8 cellular contexts compared by ENCODE assay signal in genomic region chr11:62752994-62753735, GRCh38. TPM values are rescaled to one million over a fixed set of nuclear protein-coding genes. Genes with fewer than 3 reads are reported as not detected.
DNase-seq lines count a peak whose midpoint lies in the region; ATAC-seq and TF ChIP-seq lines count a peak whose summit lies in the region.

No MANE protein-coding gene starts in this region.

- no peak for TF ChIP-seq CTCF in heart left ventricle (IDR thresholded peaks at IDR 0.05)
- no peak for TF ChIP-seq CTCF in astrocyte of the spinal cord (IDR thresholded peaks at IDR 0.05; ENCODE audit: low read depth, low read length)
- no peak for TF ChIP-seq CTCF in uterus (IDR thresholded peaks at IDR 0.05)

- DNase-seq in heart left ventricle (no peak), cardiac septum (ENCODE audit: low spot score) (no peak), astrocyte of the spinal cord (ENCODE audit: low read depth, low spot score) (no peak), memory B cell (ENCODE audit: low spot score in 2 of 2) (no peak), uterus (no peak), COLO668 (lab: John Stamatoyannopoulos, UW; ENCODE audit: unreplicated experiment) (no peak)
- DNase-seq in stimulated activated naive CD4-positive, alpha-beta T cell (lab: John Stamatoyannopoulos, UW) = no peak

- H3K9me3 Mint-ChIP-seq in memory B cell = no peaks in the 10 kb centered on the region

- no peaks in the 10 kb centered on the region for H3K9me3 ChIP-seq in heart left ventricle
- H3K9me3 ChIP-seq in uterus = no peaks in the 10 kb centered on the region

- peak overlapping the region in 11 of 12 donors; percentile 21 to 86 (median 71) for H3K4me3 ChIP-seq in heart left ventricle
- peak overlapping the region; percentile 78 for H3K4me3 ChIP-seq in astrocyte of the spinal cord (ENCODE audit: low read depth, low read length)
- peak overlapping the region; percentile 69 to 83 for H3K4me3 ChIP-seq in uterus

- H3K27ac ChIP-seq in heart left ventricle (peak overlapping the region; percentile 85 to 97 (median 94)), uterus (peak overlapping the region; percentile 91 to 92)

- H3K27me3 ChIP-seq in heart left ventricle (no peaks in the 10 kb centered on the region), uterus (no peaks in the 10 kb centered on the region)

- no peak for TF ChIP-seq POLR2A in heart left ventricle (IDR thresholded peaks at IDR 0.05)
- no peak for TF ChIP-seq POLR2A in uterus (IDR thresholded peaks at IDR 0.05)

- H3K27me3 Mint-ChIP-seq in memory B cell = no peaks in the 10 kb centered on the region

- intact Hi-C loops in heart left ventricle (cut with DNase I) (loop anchor here in 2 of 10 donors (1.0 kb wide), 2 partner anchors 18 to 25 kb away; partner anchors contain the start of genes TAF6L (in 1 of the 2) and TTC9C (in 1 of the 2)), cardiac septum (cut with DNase I) (loop anchor here (1.0 kb wide), 1 partner anchor 25 kb away; the partner anchor contains the start of gene TTC9C), uterus (cut with DNase I; ENCODE audit: low total_unique reads) (no loop called here)

- peaks cover 0 to 37% (median 23%) of the 10 kb centered on the region in 9 donors for H3K36me3 ChIP-seq in heart left ventricle
- no peaks in the 10 kb centered on the region for H3K36me3 ChIP-seq in uterus

- WGBS in heart left ventricle, 4 donors = 71 to 80% (median 75%) methylated on average over 13 to 15 of the region's 15 CpGs

- H3K4me3 Mint-ChIP-seq in memory B cell = peak overlapping the region; percentile 95

- peaks cover 3 to 43% (median 16%) of the 10 kb centered on the region in 12 donors for H3K4me1 ChIP-seq in heart left ventricle
- H3K4me1 ChIP-seq in uterus = peaks cover 0 to 5% of the 10 kb centered on the region in 2 donors

- H3K4me1 Mint-ChIP-seq in memory B cell = peaks cover 14% of the 10 kb centered on the region

- peak overlapping the region; percentile 90 for H3K27ac Mint-ChIP-seq in memory B cell

- in situ Hi-C loops in astrocyte of the spinal cord (cut with HindIII; ENCODE audit: low sequenced_read_pairs) = no loop called here

- H3K36me3 Mint-ChIP-seq in memory B cell = peaks cover 9% of the 10 kb centered on the region

- ATAC-seq in heart left ventricle (no peak), memory B cell (ENCODE audit: low read depth) (no peak), GM21360 (IDR thresholded peaks at IDR 0.05; ENCODE audit: unreplicated experiment) (no peak)

RNA-seq across cellular contexts. Expression of gene ZBTB3, which starts 0.8 kb away (rescaled TPM):
- total RNA-seq in heart left ventricle (10 to 100 TPM in 4 of 9 donors, 1 to 10 TPM in 5; 6.9 to 16.6 (median 9.9) TPM), cardiac septum (10.9 TPM), uterus (10 to 100 TPM in 3 of 4 donors, under 1 TPM in 1; 0.59 to 28.9 (median 18.3) TPM)
- polyA plus RNA-seq in heart left ventricle = 1 to 10 TPM; 3.5 to 3.7 TPM

RNA-seq across cellular contexts. Expression of gene POLR2G, which starts 8.2 kb away (rescaled TPM):
- 10 to 100 TPM; 32.6 to 61.2 (median 43.8) TPM for total RNA-seq in heart left ventricle
- polyA plus RNA-seq in heart left ventricle = 100 to 1,000 TPM in 1 of 2 donors, 10 to 100 TPM in 1; 43.6 to 106 TPM
- total RNA-seq in cardiac septum = 45.3 TPM
- total RNA-seq in uterus = 10 to 100 TPM; 55.0 to 97.6 (median 76.0) TPM

RNA-seq across cellular contexts. Expression of gene TAF6L, which starts 18.0 kb away (rescaled TPM):
- total RNA-seq in heart left ventricle (10 to 100 TPM in 3 of 9 donors, 1 to 10 TPM in 6; 7.1 to 19.5 (median 9.3) TPM), cardiac septum (9.7 TPM), uterus (10 to 100 TPM in 3 of 4 donors, 1 to 10 TPM in 1; 6.8 to 34.3 (median 24.1) TPM)
- polyA plus RNA-seq in heart left ventricle = 10 to 100 TPM; 12.7 to 12.9 TPM

RNA-seq across cellular contexts. Expression of gene TTC9C, which starts 24.9 kb away (rescaled TPM):
- total RNA-seq in heart left ventricle = 10 to 100 TPM in 7 of 9 donors, 1 to 10 TPM in 2; 7.4 to 23.5 (median 12.1) TPM
- polyA plus RNA-seq in heart left ventricle = 10 to 100 TPM; 13.9 to 20.0 TPM
- 13.6 TPM for total RNA-seq in cardiac septum
- total RNA-seq in uterus = 10 to 100 TPM in 2 of 4 donors, 1 to 10 TPM in 2; 1.3 to 32.4 (median 16.3) TPM

RNA-seq across cellular contexts. Expression of gene HNRNPUL2, which starts 25.9 kb away (rescaled TPM):
- total RNA-seq in heart left ventricle (10 to 100 TPM in 8 of 9 donors, 1 to 10 TPM in 1; 9.6 to 39.5 (median 32.6) TPM), cardiac septum (34.8 TPM), uterus (10 to 100 TPM; 17.7 to 58.3 (median 21.3) TPM)
- 10 to 100 TPM; 32.7 to 35.2 TPM for polyA plus RNA-seq in heart left ventricle
